ENCODE assay signal across 19 cellular contexts in the genomic region with DNA sequence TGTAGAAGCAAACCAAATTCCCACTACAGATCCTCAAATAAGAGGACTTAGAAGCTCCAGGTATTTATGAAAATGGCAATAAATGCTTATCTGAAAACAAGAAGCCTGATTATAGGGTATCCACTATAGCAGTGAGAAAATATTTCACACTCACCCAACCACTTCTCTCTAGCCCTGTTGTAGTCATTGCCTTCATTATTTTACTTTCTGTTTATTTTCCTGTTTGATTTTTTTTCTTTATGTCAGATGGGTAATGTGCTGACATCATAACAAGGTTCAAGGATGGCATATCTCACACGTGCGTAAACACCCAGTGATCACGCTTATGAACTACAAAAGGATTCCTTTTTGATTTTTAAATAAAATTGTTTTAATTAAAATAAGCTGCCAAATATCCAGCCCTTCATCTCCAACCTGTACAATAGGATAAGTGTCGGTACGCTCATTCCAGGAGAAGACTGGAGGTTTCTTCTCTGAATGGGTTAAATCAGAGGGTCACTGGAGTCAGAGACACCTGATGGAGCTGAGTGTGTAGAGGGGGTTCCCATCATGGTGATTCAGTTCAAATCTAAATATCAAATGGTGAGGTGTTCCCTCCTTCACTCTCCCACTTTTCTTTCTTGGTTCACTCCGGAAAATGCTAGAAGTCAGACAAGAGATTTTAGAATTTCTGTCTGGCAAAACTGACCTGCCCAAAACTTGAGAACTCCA. TPM values are rescaled to one million over a fixed set of nuclear protein-coding genes. Genes with fewer than 3 reads are reported as not detected.
A peak's percentile ranks its signal among the peaks of the same experiment; 100 is the strongest.
DNase-seq lines count a peak whose midpoint lies in the region; ATAC-seq and TF ChIP-seq lines count a peak whose summit lies in the region.
"Had no signal": no experiment of that assay in that cellular context is flagged by ENCODE, and none has a peak within 500 bp of the region (broad histone marks: within the 10 kb centered on the region; RNA-seq: fewer than 3 reads in every experiment).

No MANE protein-coding gene starts in this region.

- no peak overlapping the region for H3K4me2 ChIP-seq in Loucy (ENCODE audit: low read depth, low read length, poor library complexity, severe bottlenecking)

- CTCF ChIA-PET in naive thymus-derived CD4-positive, alpha-beta T cell (lab: Charles Lee): no interaction called here

- H3K4me1 Mint-ChIP-seq in activated naive CD8-positive, alpha-beta T cell (ENCODE audit: low read depth): peaks cover 38% of the 10 kb centered on the region
- peaks cover 19% of the 10 kb centered on the region for H3K4me1 Mint-ChIP-seq in activated naive CD8-positive, alpha-beta T cell treated with anti-CD3 and anti-CD28 coated beads for 36 hours
- H3K4me1 Mint-ChIP-seq in naive thymus-derived CD4-positive, alpha-beta T cell: peaks cover 17 to 45% (median 35%) of the 10 kb centered on the region in 7 donors

- H3K9me3 ChIP-seq in Loucy (ENCODE audit: insufficient read depth, low read depth, low read length): no peaks in the 10 kb centered on the region
- no peaks in the 10 kb centered on the region for H3K9me3 ChIP-seq in naive thymus-derived CD4-positive, alpha-beta T cell (ENCODE audit: control insufficient read depth in 2 of 3, low read length in 3 of 3)
- H3K9me3 ChIP-seq: Caco-2, Peyer's patch, SJSA1 had no signal

- ATAC-seq in naive thymus-derived CD4-positive, alpha-beta T cell: peak; percentile 20
- no peak for ATAC-seq in GM18870 (IDR thresholded peaks at IDR 0.05; ENCODE audit: unreplicated experiment)
- ATAC-seq: K562 had no signal

- H3F3A ChIP-seq in Loucy (ENCODE audit: low read depth): no peaks in the 10 kb centered on the region; the same call in 1 of the 2 replicates

- no peaks in the 10 kb centered on the region for H3K79me2 ChIP-seq in Loucy (ENCODE audit: insufficient read depth, low read length)

- POLR2A ChIA-PET in naive thymus-derived CD4-positive, alpha-beta T cell (lab: Charles Lee): interaction anchor here (1.3 to 1.8 kb wide), 2 partner anchors 12 to 19 kb away, joined by 3 to 5 read pairs; no protein-coding TSS in a partner anchor

- H3K9me2 ChIP-seq in Loucy (replicated peaks; ENCODE audit: low read depth, low read length): no peaks in the 10 kb centered on the region

- no peak overlapping the region for H3K27ac ChIP-seq in naive thymus-derived CD4-positive, alpha-beta T cell (ENCODE audit: low read depth, low read length)
- H3K27ac ChIP-seq: C4-2B, Peyer's patch, SJSA1 had no signal

- H3K36me3 Mint-ChIP-seq in activated naive CD8-positive, alpha-beta T cell: peaks cover 5% of the 10 kb centered on the region
- peaks cover 27% of the 10 kb centered on the region for H3K36me3 Mint-ChIP-seq in activated naive CD8-positive, alpha-beta T cell treated with anti-CD3 and anti-CD28 coated beads for 36 hours
- H3K36me3 Mint-ChIP-seq in naive thymus-derived CD4-positive, alpha-beta T cell: peaks cover 0 to 38% (median 0%) of the 10 kb centered on the region in 5 donors

- no peak overlapping the region for H3K4me3 ChIP-seq in Loucy (ENCODE audit: low read length, poor library complexity, severe bottlenecking)
- H3K4me3 ChIP-seq in naive thymus-derived CD4-positive, alpha-beta T cell (ENCODE audit: low read length): no peak overlapping the region
- H3K4me3 ChIP-seq: K562, Peyer's patch, SJSA1 had no signal

- intact Hi-C loops in naive thymus-derived CD4-positive, alpha-beta T cell (cut with micrococcal nuclease): loop anchor here in 1 of 2 donors (1.0 kb wide), 1 partner anchor 11 kb away; no protein-coding TSS in a partner anchor
- intact Hi-C loops in posterior vena cava (cut with DNase I): no loop called here

- H3K36me3 ChIP-seq in Loucy (ENCODE audit: insufficient read depth, low read length): no peaks in the 10 kb centered on the region
- no peaks in the 10 kb centered on the region for H3K36me3 ChIP-seq in naive thymus-derived CD4-positive, alpha-beta T cell (ENCODE audit: control insufficient read depth in 2 of 3, insufficient read depth in 3 of 3, low read length in 3 of 3)
- H3K36me3 ChIP-seq: Peyer's patch, SJSA1 had no signal

- no peaks in the 10 kb centered on the region for H3K27me3 ChIP-seq in Loucy (ENCODE audit: insufficient read depth, low read length, poor library complexity, severe bottlenecking)
- H3K27me3 ChIP-seq in naive thymus-derived CD4-positive, alpha-beta T cell (ENCODE audit: control insufficient read depth in 2 of 2, insufficient read depth in 2 of 2, low read length in 2 of 2): no peaks in the 10 kb centered on the region
- H3K27me3 ChIP-seq: Peyer's patch, SJSA1 had no signal

- H3K4me3 Mint-ChIP-seq in activated naive CD8-positive, alpha-beta T cell: no peak overlapping the region
- H3K4me3 Mint-ChIP-seq in activated naive CD8-positive, alpha-beta T cell treated with anti-CD3 and anti-CD28 coated beads for 36 hours: no peak overlapping the region
- no peak overlapping the region for H3K4me3 Mint-ChIP-seq in naive thymus-derived CD4-positive, alpha-beta T cell

- H3K9me3 Mint-ChIP-seq in activated naive CD8-positive, alpha-beta T cell (ENCODE audit: low read depth): peaks cover 3% of the 10 kb centered on the region
- H3K9me3 Mint-ChIP-seq in activated naive CD8-positive, alpha-beta T cell treated with anti-CD3 and anti-CD28 coated beads for 36 hours: peaks cover 21% of the 10 kb centered on the region
- peaks cover 0 to 8% (median 2%) of the 10 kb centered on the region in 11 donors for H3K9me3 Mint-ChIP-seq in naive thymus-derived CD4-positive, alpha-beta T cell

- peak overlapping the region; percentile 24; the same call in 1 of the 2 replicates for H2AFZ ChIP-seq in Loucy (ENCODE audit: low read length)

- no peaks in the 10 kb centered on the region for H3K27me3 Mint-ChIP-seq in activated naive CD8-positive, alpha-beta T cell
- H3K27me3 Mint-ChIP-seq in activated naive CD8-positive, alpha-beta T cell treated with anti-CD3 and anti-CD28 coated beads for 36 hours: no peaks in the 10 kb centered on the region
- no peaks in the 10 kb centered on the region for H3K27me3 Mint-ChIP-seq in naive thymus-derived CD4-positive, alpha-beta T cell

- no peak for TF ChIP-seq CTCF in Loucy (conservative IDR thresholded peaks at IDR 0.05; ENCODE audit: low read length)

- DNase-seq in activated naive CD8-positive, alpha-beta T cell treated with anti-CD3 and anti-CD28 coated beads for 36 hours: no peak
- no peak for DNase-seq in naive thymus-derived CD4-positive, alpha-beta T cell
- DNase-seq in posterior vena cava (ENCODE audit: low spot score) (no peak), GM03348 (ENCODE audit: low spot score) (no peak)
- DNase-seq: AML-193; Caco-2; GDM1; NCI-H1105; NCI-H1694; NCI-H2081 treated with DMSO at 0.1 percent for 48 hours; NK-92 treated with Interleukin-12 subunit alpha and Interleukin-12 subunit beta, amount 100 ng/mL, for 24 hours; Peyer's patch had no signal

- no peaks in the 10 kb centered on the region for H4K20me1 ChIP-seq in Loucy (ENCODE audit: insufficient read depth, low read length, poor library complexity, severe bottlenecking)

- H3K27ac Mint-ChIP-seq in activated naive CD8-positive, alpha-beta T cell: peak overlapping the region; percentile 64
- H3K27ac Mint-ChIP-seq in activated naive CD8-positive, alpha-beta T cell treated with anti-CD3 and anti-CD28 coated beads for 36 hours: no peak overlapping the region
- H3K27ac Mint-ChIP-seq in naive thymus-derived CD4-positive, alpha-beta T cell: peak overlapping the region in 5 of 9 donors; percentile 4 to 100 (median 25)

- no peaks in the 10 kb centered on the region for H3K4me1 ChIP-seq in Loucy (ENCODE audit: insufficient read depth, low read length, poor library complexity, severe bottlenecking)
- H3K4me1 ChIP-seq in naive thymus-derived CD4-positive, alpha-beta T cell (ENCODE audit: control insufficient read depth in 2 of 2, insufficient read depth in 2 of 2, low read length in 2 of 2): peaks cover 0 to 7% of the 10 kb centered on the region in 2 donors
- H3K4me1 ChIP-seq: Caco-2, Peyer's patch, SJSA1 had no signal

- no peak overlapping the region for H3K9ac ChIP-seq in Loucy (ENCODE audit: low read depth, low read length, poor library complexity, severe bottlenecking)

RNA-seq across cellular contexts. Expression of gene S1PR1, which starts 8.2 kb away (rescaled TPM):
- 10 to 100 TPM; 72.6 to 75.9 TPM for total RNA-seq in activated naive CD8-positive, alpha-beta T cell treated with anti-CD3 and anti-CD28 coated beads for 36 hours
- 100 to 1,000 TPM; 116 to 305 (median 283) TPM for total RNA-seq in naive thymus-derived CD4-positive, alpha-beta T cell
- polyA plus RNA-seq in naive thymus-derived CD4-positive, alpha-beta T cell: 100 to 1,000 TPM; 209 to 247 TPM
- total RNA-seq in posterior vena cava: 10 to 100 TPM; 39.7 to 62.3 TPM
- total RNA-seq: Caco-2, NCI-H460 had no signal
